Comparison of ENCODE assay signal across 12 cellular contexts in genomic region chr15:58447244-58448010, GRCh38.
DNase-seq lines count a peak whose midpoint lies in the region; TF ChIP-seq lines count a peak whose summit lies in the region.
"Had no signal": no experiment of that assay in that cellular context is flagged by ENCODE, and none has a peak within 500 bp of the region (broad histone marks: within the 10 kb centered on the region; RNA-seq: fewer than 3 reads in every experiment).

No MANE protein-coding gene starts in this region.

- H3K9me3 Mint-ChIP-seq in activated naive CD4-positive, alpha-beta T cell treated with anti-CD3 and anti-CD28 coated beads, Interleukin-2, amount 50 U/mL, for 24 hours, result no peaks in the 10 kb centered on the region

- intact Hi-C loops in tibial artery (cut with DNase I; ENCODE audit: low total_unique reads), result no loop called here

- H3K4me3 ChIP-seq in tibial artery, result no peak overlapping the region
- H3K4me3 ChIP-seq: vagina had no signal

- H3K36me3 Mint-ChIP-seq in activated naive CD4-positive, alpha-beta T cell treated with anti-CD3 and anti-CD28 coated beads, Interleukin-2, amount 50 U/mL, for 24 hours, result no peaks in the 10 kb centered on the region

- H3K27ac ChIP-seq in tibial artery (peak overlapping the region; percentile 1 to 36), caudate nucleus (ENCODE audit: low read depth, low read length) (no peak overlapping the region)
- H3K27ac ChIP-seq: vagina had no signal

- no peaks in the 10 kb centered on the region for H3K27me3 ChIP-seq in tibial artery
- H3K27me3 ChIP-seq: vagina had no signal

- no peaks in the 10 kb centered on the region for H3K27me3 Mint-ChIP-seq in activated naive CD4-positive, alpha-beta T cell treated with anti-CD3 and anti-CD28 coated beads, Interleukin-2, amount 50 U/mL, for 24 hours
- H3K27me3 Mint-ChIP-seq: B cell had no signal

- peak overlapping the region; percentile 3 for H3K4me3 Mint-ChIP-seq in activated naive CD4-positive, alpha-beta T cell treated with anti-CD3 and anti-CD28 coated beads, Interleukin-2, amount 50 U/mL, for 24 hours
- H3K4me3 Mint-ChIP-seq: B cell had no signal

- H3K36me3 ChIP-seq in tibial artery, result no peaks in the 10 kb centered on the region
- H3K36me3 ChIP-seq: vagina had no signal

- peaks cover 0 to 20% (median 14%) of the 10 kb centered on the region in 4 donors for H3K4me1 ChIP-seq in tibial artery

- no peaks in the 10 kb centered on the region for H3K9me3 ChIP-seq in tibial artery
- H3K9me3 ChIP-seq: vagina had no signal

- H3K4me1 Mint-ChIP-seq in activated naive CD4-positive, alpha-beta T cell treated with anti-CD3 and anti-CD28 coated beads, Interleukin-2, amount 50 U/mL, for 24 hours, result peaks cover 15% of the 10 kb centered on the region
- H3K4me1 Mint-ChIP-seq: B cell had no signal

- DNase-seq in activated naive CD4-positive, alpha-beta T cell (lab: John Stamatoyannopoulos, UW), result no peak
- DNase-seq in SKM-1 (lab: John Stamatoyannopoulos, UW; ENCODE audit: unreplicated experiment) (peak; percentile 12), fibroblast of peridontal ligament (ENCODE audit: extremely low read depth) (peak; percentile 68), tibial artery (no peak), NCI-H128 (lab: John Stamatoyannopoulos, UW; ENCODE audit: unreplicated experiment) (no peak), caudate nucleus (lab: John Stamatoyannopoulos, UW) (no peak), NCI-H2227 treated with DMSO at 0.1 percent for 48 hours (lab: John Stamatoyannopoulos, UW) (no peak)
- DNase-seq: kidney glomerular epithelial cell, NCI-H1436 treated with DMSO at 0.1 percent for 48 hours had no signal

- no peak overlapping the region for H3K27ac Mint-ChIP-seq in activated naive CD4-positive, alpha-beta T cell treated with anti-CD3 and anti-CD28 coated beads, Interleukin-2, amount 50 U/mL, for 24 hours
- H3K27ac Mint-ChIP-seq: B cell had no signal

- TF ChIP-seq CTCF in tibial artery (IDR thresholded peaks at IDR 0.05), result no peak

Comparison
In these comparisons a context has a peak if more than half of its experiments do, and no peak if none do; other contexts are left out.
1. DNase-seq: peak in SKM-1 (single experiment) and fibroblast of peridontal ligament (single experiment); none in activated naive CD4-positive, alpha-beta T cell (0 of 4), tibial artery (0 of 2), NCI-H128 (single experiment), caudate nucleus (0 of 61) and NCI-H2227 treated with DMSO at 0.1 percent for 48 hours (single experiment).